In the genomic region with DNA sequence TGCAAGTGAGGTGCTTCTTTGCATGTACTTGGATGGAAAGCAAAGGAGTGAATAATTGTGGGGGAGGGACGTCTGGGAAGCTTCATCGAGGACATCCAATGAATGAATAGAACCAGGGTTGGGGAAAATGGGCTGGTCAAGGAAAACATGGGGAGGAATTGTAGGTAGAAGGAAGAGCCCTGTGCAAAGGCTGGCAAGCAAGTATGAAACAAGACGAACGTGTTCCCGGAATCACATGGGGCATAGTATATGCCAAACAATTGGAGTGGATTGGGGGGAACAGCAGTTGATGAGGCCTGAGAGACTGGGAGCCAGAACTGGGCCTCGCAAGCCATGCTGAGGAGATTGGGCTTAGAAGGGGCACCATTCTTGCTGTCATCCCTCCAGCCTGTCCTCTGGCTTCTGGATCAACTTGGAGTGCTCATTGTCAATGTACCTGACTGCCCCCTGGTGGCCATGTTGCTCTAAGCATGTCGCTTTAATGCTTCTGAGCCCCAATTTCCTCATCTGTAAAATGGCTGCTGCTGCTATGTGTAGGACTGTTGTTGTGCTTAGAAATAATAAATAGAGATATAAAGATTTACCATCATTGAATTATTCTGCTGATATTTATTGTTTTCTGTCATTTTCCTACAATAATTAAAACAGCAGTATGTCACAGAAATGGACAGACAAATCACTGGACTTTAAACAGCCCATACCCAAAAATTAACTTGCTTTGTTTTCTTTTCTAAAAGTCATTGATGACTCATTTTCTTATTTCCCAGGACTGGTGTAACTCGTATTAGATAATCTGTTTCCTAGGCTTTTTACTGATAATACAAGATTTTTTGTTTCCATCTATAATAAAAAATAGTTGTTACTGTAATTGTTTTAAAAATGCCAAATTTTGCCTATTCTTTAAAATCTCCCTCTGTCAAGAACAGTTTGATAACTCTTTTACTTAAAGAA, we compare ENCODE assay signal across 7 cellular contexts.
DNase-seq lines count a peak whose midpoint lies in the region; ATAC-seq and TF ChIP-seq lines count a peak whose summit lies in the region.

No MANE protein-coding gene starts in this region.

- no peak overlapping the region for H3K27ac Mint-ChIP-seq in activated T-helper 1 cell treated with anti-CD3 and anti-CD28 coated beads, Interleukin-12 subunit alpha, Interleukin-12 subunit beta, Interleukin-2, Interleukin-4 antibody, amounts not matched to agents 30 ng/mL and 10 ng/mL and 1 ng/mL, durations not matched to agents 14 hours and 24 hours and 36 hours
- no peak overlapping the region for H3K27ac Mint-ChIP-seq in progenitor cell of endocrine pancreas

- H3K36me3 Mint-ChIP-seq in activated T-helper 1 cell treated with anti-CD3 and anti-CD28 coated beads, Interleukin-12 subunit alpha, Interleukin-12 subunit beta, Interleukin-2, Interleukin-4 antibody, amounts not matched to agents 30 ng/mL and 10 ng/mL and 1 ng/mL, durations not matched to agents 14 hours and 24 hours and 36 hours (ENCODE audit: low read depth): no peaks in the 10 kb centered on the region
- no peaks in the 10 kb centered on the region for H3K36me3 Mint-ChIP-seq in progenitor cell of endocrine pancreas (ENCODE audit: insufficient read depth)

- in situ Hi-C loops in GM13976 (cut with MboI; ENCODE audit: low sequenced_read_pairs, unreplicated experiment): no loop called here
- in situ Hi-C loops in KBM-7 (cut with MboI; ENCODE audit: low pct_unique_long_range_greater_than_20kb, low sequenced_read_pairs): no loop called here

- H3K27ac ChIP-seq in gastroesophageal sphincter (peak overlapping the region in 2 of 4 donors; percentile 20 to 57), vagina (no peak overlapping the region)

- no peak overlapping the region for H3K4me3 Mint-ChIP-seq in activated T-helper 1 cell treated with anti-CD3 and anti-CD28 coated beads, Interleukin-12 subunit alpha, Interleukin-12 subunit beta, Interleukin-2, Interleukin-4 antibody, amounts not matched to agents 30 ng/mL and 10 ng/mL and 1 ng/mL, durations not matched to agents 14 hours and 24 hours and 36 hours
- no peak overlapping the region for H3K4me3 Mint-ChIP-seq in progenitor cell of endocrine pancreas (ENCODE audit: low read depth)

- H3K27me3 Mint-ChIP-seq in activated T-helper 1 cell treated with anti-CD3 and anti-CD28 coated beads, Interleukin-12 subunit alpha, Interleukin-12 subunit beta, Interleukin-2, Interleukin-4 antibody, amounts not matched to agents 30 ng/mL and 10 ng/mL and 1 ng/mL, durations not matched to agents 14 hours and 24 hours and 36 hours (ENCODE audit: insufficient read depth): peaks cover 4% of the 10 kb centered on the region
- no peaks in the 10 kb centered on the region for H3K27me3 Mint-ChIP-seq in progenitor cell of endocrine pancreas

- no peaks in the 10 kb centered on the region for H3K36me3 ChIP-seq in gastroesophageal sphincter
- no peaks in the 10 kb centered on the region for H3K36me3 ChIP-seq in vagina

- no peaks in the 10 kb centered on the region for H3K27me3 ChIP-seq in gastroesophageal sphincter
- H3K27me3 ChIP-seq in vagina: no peaks in the 10 kb centered on the region

- WGBS in gastroesophageal sphincter (ENCODE audit: low coverage in 1 of 2), 2 donors: 68 to 80% methylated on average over 4 to 5 of the region's 8 CpGs

- TF ChIP-seq POLR2A in gastroesophageal sphincter (IDR thresholded peaks at IDR 0.05) (no peak), vagina (IDR thresholded peaks at IDR 0.05) (no peak)

- H3K4me1 Mint-ChIP-seq in activated T-helper 1 cell treated with anti-CD3 and anti-CD28 coated beads, Interleukin-12 subunit alpha, Interleukin-12 subunit beta, Interleukin-2, Interleukin-4 antibody, amounts not matched to agents 30 ng/mL and 10 ng/mL and 1 ng/mL, durations not matched to agents 14 hours and 24 hours and 36 hours (ENCODE audit: low read depth): no peaks in the 10 kb centered on the region
- peaks cover 6% of the 10 kb centered on the region for H3K4me1 Mint-ChIP-seq in progenitor cell of endocrine pancreas (ENCODE audit: low read depth)

- H3K4me3 ChIP-seq in gastroesophageal sphincter: no peak overlapping the region
- H3K4me3 ChIP-seq in vagina: no peak overlapping the region

- DNase-seq in GM13976 (ENCODE audit: low spot score) (peak; percentile 48), KBM-7 (peak; percentile 90), RPMI7951 (ENCODE audit: low read depth) (peak; percentile 79), progenitor cell of endocrine pancreas (ENCODE audit: low spot score, unreplicated experiment) (peak; percentile 24), vagina (ENCODE audit: extremely low spot score in 2 of 2) (no peak)
- peak; percentile 34 for DNase-seq in activated T-helper 1 cell treated with anti-CD3 and anti-CD28 coated beads, Interleukin-12 subunit alpha, Interleukin-12 subunit beta, Interleukin-2, Interleukin-4 antibody, amounts not matched to agents 30 ng/mL and 10 ng/mL and 1 ng/mL, durations not matched to agents 14 hours and 24 hours and 36 hours (ENCODE audit: low spot score)

- no peaks in the 10 kb centered on the region for H3K9me3 ChIP-seq in gastroesophageal sphincter
- no peaks in the 10 kb centered on the region for H3K9me3 ChIP-seq in vagina

- intact Hi-C loops in activated T-helper 1 cell treated with anti-CD3 and anti-CD28 coated beads, Interleukin-12 subunit alpha, Interleukin-12 subunit beta, Interleukin-2, Interleukin-4 antibody, amounts not matched to agents 30 ng/mL and 10 ng/mL and 1 ng/mL, durations not matched to agents 14 hours and 24 hours and 36 hours (cut with micrococcal nuclease): loop anchor here (1.0 to 2.0 kb wide), 4 partner anchors 66 to 219 kb away; a partner anchor contains a TSS
- intact Hi-C loops in vagina (cut with DNase I): no loop called here

- H3K4me1 ChIP-seq in gastroesophageal sphincter: peaks cover 0 to 4% (median 0%) of the 10 kb centered on the region in 3 donors
- H3K4me1 ChIP-seq in vagina: no peaks in the 10 kb centered on the region

- H3K9me3 Mint-ChIP-seq in activated T-helper 1 cell treated with anti-CD3 and anti-CD28 coated beads, Interleukin-12 subunit alpha, Interleukin-12 subunit beta, Interleukin-2, Interleukin-4 antibody, amounts not matched to agents 30 ng/mL and 10 ng/mL and 1 ng/mL, durations not matched to agents 14 hours and 24 hours and 36 hours: no peaks in the 10 kb centered on the region
- peaks cover 12% of the 10 kb centered on the region for H3K9me3 Mint-ChIP-seq in progenitor cell of endocrine pancreas (ENCODE audit: low read depth)

- TF ChIP-seq CTCF in GM13976 (IDR thresholded peaks at IDR 0.05; ENCODE audit: borderline replicate concordance, control extremely low read depth, extremely low read depth, insufficient read depth, missing control alignments): peak; percentile 72
- TF ChIP-seq CTCF in gastroesophageal sphincter (IDR thresholded peaks at IDR 0.05): peak; percentile 27 to 61 (median 48)
- peak; percentile 61 for TF ChIP-seq CTCF in progenitor cell of endocrine pancreas (IDR thresholded peaks at IDR 0.05; ENCODE audit: unreplicated experiment)
- peak; percentile 29 to 39 (median 32) for TF ChIP-seq CTCF in vagina (IDR thresholded peaks at IDR 0.05)

- ATAC-seq in gastroesophageal sphincter: peak; percentile 36

- TF ChIP-seq EP300 in gastroesophageal sphincter (IDR thresholded peaks at IDR 0.05): no peak

Comparison
In these comparisons a context has a peak if more than half of its experiments do, and no peak if none do; other contexts are left out.
1. DNase-seq: peak in GM13976 (single experiment), KBM-7 (single experiment), RPMI7951 (single experiment), activated T-helper 1 cell treated with anti-CD3 and anti-CD28 coated beads, Interleukin-12 subunit alpha, Interleukin-12 subunit beta, Interleukin-2, Interleukin-4 antibody, amounts not matched to agents 30 ng/mL and 10 ng/mL and 1 ng/mL, durations not matched to agents 14 hours and 24 hours and 36 hours (single experiment) and progenitor cell of endocrine pancreas (single experiment); none in vagina (0 of 2).
2. Peak in every context shown above with its lines, with median percentiles within 50 percentile points of each other: CTCF ChIP-seq.